Comparison of ENCODE assay signal across 13 cellular contexts in the genomic region with DNA sequence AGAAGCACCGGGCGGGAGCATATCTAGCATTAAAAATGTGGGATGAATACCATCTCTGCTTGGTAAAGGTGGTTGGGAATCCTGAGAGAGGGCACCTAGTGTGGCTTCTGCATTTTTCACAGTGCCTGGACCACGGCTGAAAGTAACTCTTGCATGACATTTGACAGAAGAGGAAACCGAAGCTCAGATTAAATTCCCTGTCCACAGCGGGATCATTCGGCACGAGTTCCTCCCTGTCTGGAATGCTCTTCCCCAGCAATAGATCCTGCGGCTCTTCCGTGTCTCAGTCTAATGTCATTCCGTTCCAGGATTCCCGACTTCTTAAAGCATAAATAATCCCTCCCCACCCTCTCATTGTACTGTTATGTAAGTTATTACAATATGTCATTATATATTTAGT. TPM values are rescaled to one million over a fixed set of nuclear protein-coding genes. Genes with fewer than 3 reads are reported as not detected.
A peak's percentile ranks its signal among the peaks of the same experiment; 100 is the strongest.
DNase-seq lines count a peak whose midpoint lies in the region; ATAC-seq and TF ChIP-seq lines count a peak whose summit lies in the region.
"Had no signal": no experiment of that assay in that cellular context is flagged by ENCODE, and none has a peak within 500 bp of the region (broad histone marks: within the 10 kb centered on the region; RNA-seq: fewer than 3 reads in every experiment).

No MANE protein-coding gene starts in this region.

- no peak overlapping the region; the same call in 1 of the 2 replicates for H3K4me3 ChIP-seq in Caco-2 (ENCODE audit: low read depth, low read length)

- H3K27ac ChIP-seq in substantia nigra (ENCODE audit: low read depth, low read length, poor library complexity, severe bottlenecking), result no peak overlapping the region

- CTCF ChIA-PET in Caco-2 (lab: Charles Lee), result no interaction called here

- H3K36me3 Mint-ChIP-seq in Caco-2 (ENCODE audit: insufficient read depth, unreplicated experiment) (peaks cover 47% of the 10 kb centered on the region), IgD-negative memory B cell (peaks cover 4% of the 10 kb centered on the region), neural crest cell (ENCODE audit: low read depth) (peaks cover 28% of the 10 kb centered on the region)
- H3K36me3 Mint-ChIP-seq in activated naive CD8-positive, alpha-beta T cell, result peaks cover 28% of the 10 kb centered on the region

- intact Hi-C loops in Caco-2 (cut with micrococcal nuclease; ENCODE audit: unreplicated experiment), result no loop called here

- H3K9me3 ChIP-seq in Caco-2, result no peaks in the 10 kb centered on the region
- H3K9me3 ChIP-seq: spleen had no signal

- peaks cover 17% of the 10 kb centered on the region for H3K4me1 ChIP-seq in Caco-2

- H3K9me3 Mint-ChIP-seq in Caco-2 (ENCODE audit: unreplicated experiment) (no peaks in the 10 kb centered on the region), IgD-negative memory B cell (no peaks in the 10 kb centered on the region), neural crest cell (no peaks in the 10 kb centered on the region)
- H3K9me3 Mint-ChIP-seq in activated naive CD8-positive, alpha-beta T cell (ENCODE audit: low read depth), result no peaks in the 10 kb centered on the region

- H3K27me3 ChIP-seq in Caco-2 (replicated peaks; ENCODE audit: control insufficient read depth, insufficient read depth, low read length), result no peaks in the 10 kb centered on the region
- H3K27me3 ChIP-seq: spleen had no signal

- H3K27me3 Mint-ChIP-seq in Caco-2 (ENCODE audit: insufficient read depth, unreplicated experiment) (no peaks in the 10 kb centered on the region), IgD-negative memory B cell (no peaks in the 10 kb centered on the region), neural crest cell (ENCODE audit: low read depth) (no peaks in the 10 kb centered on the region)
- no peaks in the 10 kb centered on the region for H3K27me3 Mint-ChIP-seq in activated naive CD8-positive, alpha-beta T cell

- H3K36me3 ChIP-seq in Caco-2 (ENCODE audit: control insufficient read depth, insufficient read depth, low read length), result no peaks in the 10 kb centered on the region

- peak overlapping the region; percentile 96 for H3K27ac Mint-ChIP-seq in Caco-2 (ENCODE audit: unreplicated experiment)
- H3K27ac Mint-ChIP-seq in IgD-negative memory B cell, result peak overlapping the region in 2 of 3 donors; percentile 78 to 87
- no peak overlapping the region for H3K27ac Mint-ChIP-seq in activated naive CD8-positive, alpha-beta T cell
- H3K27ac Mint-ChIP-seq in neural crest cell (ENCODE audit: unreplicated experiment), result no peak overlapping the region

- ATAC-seq in HG02970 (IDR thresholded peaks at IDR 0.05; ENCODE audit: low FRiP score, unreplicated experiment) (no peak), HG03442 (IDR thresholded peaks at IDR 0.05; ENCODE audit: unreplicated experiment) (no peak)

- H3K4me3 Mint-ChIP-seq in Caco-2 (ENCODE audit: unreplicated experiment), result peak overlapping the region; percentile 95
- peak overlapping the region in 2 of 4 donors; percentile 84 to 93 for H3K4me3 Mint-ChIP-seq in IgD-negative memory B cell
- H3K4me3 Mint-ChIP-seq in activated naive CD8-positive, alpha-beta T cell, result peak overlapping the region; percentile 97
- H3K4me3 Mint-ChIP-seq in neural crest cell, result peak overlapping the region; percentile 98

- TF ChIP-seq CTCF in Caco-2 (IDR thresholded peaks at IDR 0.05; ENCODE audit: insufficient read depth in 1 of 2, low read depth in 1 of 2, low read length in 1 of 2, severe bottlenecking in 1 of 2, unreplicated experiment in 1 of 2) (no peak), neural crest cell (conservative IDR thresholded peaks at IDR 0.05) (no peak)

- POLR2A ChIA-PET in Caco-2 (lab: Charles Lee), result interaction anchor here (1.4 kb wide), 1 partner anchor 16 kb away, joined by 8 read pairs; a partner anchor contains a TSS

- peaks cover 28% of the 10 kb centered on the region for H3K4me1 Mint-ChIP-seq in Caco-2 (ENCODE audit: low read depth, unreplicated experiment)
- peaks cover 24 to 30% (median 24%) of the 10 kb centered on the region in 3 donors for H3K4me1 Mint-ChIP-seq in IgD-negative memory B cell
- H3K4me1 Mint-ChIP-seq in activated naive CD8-positive, alpha-beta T cell (ENCODE audit: low read depth), result peaks cover 39% of the 10 kb centered on the region
- peaks cover 44% of the 10 kb centered on the region for H3K4me1 Mint-ChIP-seq in neural crest cell

- DNase-seq in Caco-2 (no peak), neural crest cell (ENCODE audit: low read depth, low spot score) (no peak), substantia nigra (lab: John Stamatoyannopoulos, UW) (no peak), SK-N-DZ (ENCODE audit: low spot score) (no peak)
- DNase-seq: cortex of kidney, DMS153, MV-4-11, NCI-H526 treated with DMSO at 0.1 percent for 48 hours had no signal

- BruUV-seq in Caco-2 (replicated peaks; lab: Mats Ljungman, UMichigan), result no TSS peak

RNA-seq across cellular contexts. Expression of a gene that starts 0.9 kb away (rescaled TPM):
- 2,077 and 2,101 TPM in 2 replicates for total RNA-seq in Caco-2 (2022)
- 1,418 TPM for polyA plus RNA-seq in IgD-negative memory B cell
- 1,758 and 1,929 TPM in 2 replicates for total RNA-seq in neural crest cell
- 7,441 and 7,592 TPM in 2 replicates for polyA plus RNA-seq in SK-N-DZ (2014; cell fraction: cytosol; rRNA removed)
- 6,740 and 9,402 TPM in 2 replicates for polyA plus RNA-seq in SK-N-DZ (2014; cell fraction: nucleus; rRNA removed)

RNA-seq across cellular contexts. Expression of a gene that starts 16.0 kb away (rescaled TPM):
- 41.5 and 47.1 TPM in 2 replicates for total RNA-seq in Caco-2 (2022)
- polyA plus RNA-seq in IgD-negative memory B cell, result 35.2 TPM
- 28.9 and 33.7 TPM in 2 replicates for total RNA-seq in neural crest cell
- polyA plus RNA-seq in SK-N-DZ (2014; cell fraction: cytosol; rRNA removed), result 35.5 and 40.1 TPM in 2 replicates
- polyA plus RNA-seq in SK-N-DZ (2014; cell fraction: nucleus; rRNA removed), result 22.3 and 30.8 TPM in 2 replicates

RNA-seq across cellular contexts. Expression of a gene that starts 20.8 kb away (rescaled TPM):
- total RNA-seq in Caco-2 (2022) (not detected in 2 replicates), neural crest cell (not detected in 2 replicates)
- not detected for polyA plus RNA-seq in IgD-negative memory B cell
- polyA plus RNA-seq in SK-N-DZ (2014; cell fraction: cytosol; rRNA removed), result 28.0 and 37.2 TPM in 2 replicates
- 24.5 and 27.2 TPM in 2 replicates for polyA plus RNA-seq in SK-N-DZ (2014; cell fraction: nucleus; rRNA removed)

RNA-seq across cellular contexts. Expression of a gene that starts 54.8 kb away (rescaled TPM):
- 63.7 and 69.2 TPM in 2 replicates for total RNA-seq in Caco-2 (2022)
- polyA plus RNA-seq in IgD-negative memory B cell, result 38.2 TPM
- 32.4 and 32.8 TPM in 2 replicates for total RNA-seq in neural crest cell
- 43.2 and 45.6 TPM in 2 replicates for polyA plus RNA-seq in SK-N-DZ (2014; cell fraction: cytosol; rRNA removed)
- 43.4 and 47.2 TPM in 2 replicates for polyA plus RNA-seq in SK-N-DZ (2014; cell fraction: nucleus; rRNA removed)

Comparison
In these comparisons a context has a peak if more than half of its experiments do, and no peak if none do; other contexts are left out.
1. H3K27ac Mint-ChIP-seq: peak in Caco-2 (single experiment) and IgD-negative memory B cell (2 of 3); none in activated naive CD8-positive, alpha-beta T cell (single experiment) and neural crest cell (single experiment).